In the genomic region with DNA sequence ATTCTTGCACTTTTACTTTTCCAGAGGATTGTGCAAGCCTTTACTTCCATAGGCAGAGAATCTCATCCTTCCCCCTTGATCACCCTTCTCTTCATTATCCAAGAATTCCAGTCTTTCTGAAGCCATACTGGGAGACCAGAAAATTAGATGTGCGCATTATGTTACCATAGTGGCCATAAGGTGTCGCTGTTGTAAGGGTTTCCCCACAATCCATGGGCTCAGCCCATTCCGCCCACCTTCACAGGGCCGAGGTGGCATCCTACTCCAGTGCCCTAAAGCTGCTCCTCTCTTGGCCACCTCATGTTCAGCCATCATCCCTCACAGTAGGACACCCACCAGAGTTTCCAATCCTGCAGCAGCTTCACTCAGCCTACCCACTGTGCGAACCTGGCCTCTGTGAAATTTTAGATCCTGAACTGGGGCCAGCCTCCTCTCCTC, we compare ENCODE assay signal across 8 cellular contexts. TPM values are rescaled to one million over a fixed set of nuclear protein-coding genes. Genes with fewer than 3 reads are reported as not detected.
DNase-seq lines count a peak whose midpoint lies in the region; ATAC-seq and TF ChIP-seq lines count a peak whose summit lies in the region.

No MANE protein-coding gene starts in this region.

- H2AFZ ChIP-seq in OCI-LY3 (ENCODE audit: low read depth, low read length): no peak overlapping the region

- H3K27ac ChIP-seq in A673 (ENCODE audit: low read depth, low read length, poor library complexity, severe bottlenecking) (no peak overlapping the region), OCI-LY3 (ENCODE audit: low read length) (peak overlapping the region; percentile 79), lower lobe of right lung (no peak overlapping the region)

- CTCF ChIA-PET in A673 (lab: Charles Lee): interaction anchor here (0.5 kb wide), 1 partner anchor 69 kb away, joined by 3 read pairs; no protein-coding TSS in a partner anchor

- peaks cover 25% of the 10 kb centered on the region for H3K79me2 ChIP-seq in OCI-LY3 (ENCODE audit: low read length)

- H3K36me3 ChIP-seq in A673 (ENCODE audit: insufficient read depth, low read length, poor library complexity, severe bottlenecking) (peaks cover 68% of the 10 kb centered on the region), OCI-LY3 (replicated peaks; ENCODE audit: low read depth, low read length) (peaks cover 76% of the 10 kb centered on the region), lower lobe of right lung (peaks cover 97% of the 10 kb centered on the region)

- H3K9ac ChIP-seq in OCI-LY3 (ENCODE audit: low read length): peak overlapping the region; percentile 36; the same call in 1 of the 2 replicates

- H3K4me1 ChIP-seq in A673 (ENCODE audit: insufficient read depth, low read length, poor library complexity, severe bottlenecking) (no peaks in the 10 kb centered on the region), OCI-LY3 (ENCODE audit: low read length) (peaks cover 30% of the 10 kb centered on the region), lower lobe of right lung (peaks cover 33% of the 10 kb centered on the region)

- H4K20me1 ChIP-seq in OCI-LY3 (ENCODE audit: insufficient read depth, low read length): peaks cover 55% of the 10 kb centered on the region

- no peaks in the 10 kb centered on the region for H3K9me3 Mint-ChIP-seq in type B pancreatic cell

- POLR2A ChIA-PET in A673 (lab: Charles Lee; ENCODE audit: low non-redundant PET): no interaction called here

- H3K9me3 ChIP-seq in A673 (ENCODE audit: low read depth, low read length, poor library complexity, severe bottlenecking) (no peaks in the 10 kb centered on the region), OCI-LY3 (ENCODE audit: insufficient read depth, low read length) (no peaks in the 10 kb centered on the region), lower lobe of right lung (no peaks in the 10 kb centered on the region)

- intact Hi-C loops in A673 (cut with micrococcal nuclease; ENCODE audit: unreplicated experiment): no loop called here
- intact Hi-C loops in lower lobe of right lung (cut with DNase I): no loop called here

- H3K27me3 ChIP-seq in A673 (replicated peaks; ENCODE audit: insufficient read depth, low read depth, low read length, poor library complexity) (no peaks in the 10 kb centered on the region), OCI-LY3 (ENCODE audit: low read depth, low read length) (no peaks in the 10 kb centered on the region), lower lobe of right lung (ENCODE audit: low read depth) (no peaks in the 10 kb centered on the region)

- H3K36me3 Mint-ChIP-seq in type B pancreatic cell: peaks cover 36% of the 10 kb centered on the region

- peak overlapping the region; percentile 57 for H3K27ac Mint-ChIP-seq in type B pancreatic cell

- H3K4me3 ChIP-seq in A673 (ENCODE audit: low read depth, low read length, poor library complexity, severe bottlenecking): no peak overlapping the region
- H3K4me3 ChIP-seq in GM12864 (ENCODE audit: low read depth, low read length): no peak overlapping the region
- H3K4me3 ChIP-seq in OCI-LY3 (ENCODE audit: low read length): no peak overlapping the region
- H3K4me3 ChIP-seq in lower lobe of right lung: no peak overlapping the region

- no peak overlapping the region for H3K4me2 ChIP-seq in OCI-LY3 (ENCODE audit: low read length)

- no peak overlapping the region for H3K4me3 Mint-ChIP-seq in type B pancreatic cell

- ATAC-seq in lower lobe of right lung (peak; percentile 56 to 70), GM21737 (IDR thresholded peaks at IDR 0.05; ENCODE audit: unreplicated experiment) (no peak), GM19467 (IDR thresholded peaks at IDR 0.05; ENCODE audit: unreplicated experiment) (no peak)

- H3K4me1 Mint-ChIP-seq in type B pancreatic cell (ENCODE audit: unreplicated experiment): peaks cover 19% of the 10 kb centered on the region

- DNase-seq in A673 (ENCODE audit: low spot score): peak; percentile 61
- DNase-seq in GM12864 (ENCODE audit: low read depth): no peak
- DNase-seq in central memory CD4-positive, alpha-beta T cell: peak; percentile 18
- DNase-seq in lower lobe of right lung: no peak
- no peak for DNase-seq in type B pancreatic cell (ENCODE audit: extremely low spot score, unreplicated experiment)

- no TSS peak for BruUV-seq in A673 (replicated peaks; lab: Mats Ljungman, UMichigan)

- H3K27me3 Mint-ChIP-seq in type B pancreatic cell: no peaks in the 10 kb centered on the region

- TF ChIP-seq CTCF in A673 (conservative IDR thresholded peaks at IDR 0.05; ENCODE audit: low read depth, low read length): peak; percentile 69
- peak; percentile 73 for TF ChIP-seq CTCF in GM12864 (IDR thresholded peaks at IDR 0.05; ENCODE audit: low read depth, low read length, missing control alignments)
- TF ChIP-seq CTCF in OCI-LY3 (IDR thresholded peaks at IDR 0.05; ENCODE audit: low read depth, low read length): peak; percentile 96
- peak; percentile 59 for TF ChIP-seq CTCF in lower lobe of right lung (IDR thresholded peaks at IDR 0.05)
- TF ChIP-seq CTCF in type B pancreatic cell (conservative IDR thresholded peaks at IDR 0.05): peak; percentile 89

RNA-seq across cellular contexts. Expression of a gene that starts 35.0 kb away (rescaled TPM):
- 2.2 and 3.6 TPM in 2 replicates for total RNA-seq in A673 (2021)
- total RNA-seq in lower lobe of right lung: 724 TPM
- 55.4 and 77.1 TPM in 2 replicates for total RNA-seq in type B pancreatic cell (ENCODE audit: low replicate concordance)

RNA-seq across cellular contexts. Expression of a gene that starts 37.1 kb away (rescaled TPM):
- total RNA-seq in A673 (2021) (428 and 451 TPM in 2 replicates), lower lobe of right lung (289 TPM), type B pancreatic cell (ENCODE audit: low replicate concordance) (372 and 373 TPM in 2 replicates)

Comparison
In these comparisons a context has a peak if more than half of its experiments do, and no peak if none do; other contexts are left out.
1. DNase-seq: peak in A673 (single experiment) and central memory CD4-positive, alpha-beta T cell (single experiment); none in GM12864 (single experiment), lower lobe of right lung (single experiment) and type B pancreatic cell (single experiment).
2. ATAC-seq: peak in lower lobe of right lung (2 of 2); none in GM21737 (single experiment) and GM19467 (single experiment).
3. RNA of a gene that starts 35.0 kb away (total RNA-seq): 724 TPM in lower lobe of right lung (single experiment) and 55.4 to 77.1 TPM in type B pancreatic cell; 2.2 to 3.6 TPM in A673; every median in the first group is over 10 times any median in the second.
4. Peak in every context shown above with its lines, with median percentiles within 50 percentile points of each other: CTCF ChIP-seq.